ENCODE assay signal across 1 cellular context in the genomic region with DNA sequence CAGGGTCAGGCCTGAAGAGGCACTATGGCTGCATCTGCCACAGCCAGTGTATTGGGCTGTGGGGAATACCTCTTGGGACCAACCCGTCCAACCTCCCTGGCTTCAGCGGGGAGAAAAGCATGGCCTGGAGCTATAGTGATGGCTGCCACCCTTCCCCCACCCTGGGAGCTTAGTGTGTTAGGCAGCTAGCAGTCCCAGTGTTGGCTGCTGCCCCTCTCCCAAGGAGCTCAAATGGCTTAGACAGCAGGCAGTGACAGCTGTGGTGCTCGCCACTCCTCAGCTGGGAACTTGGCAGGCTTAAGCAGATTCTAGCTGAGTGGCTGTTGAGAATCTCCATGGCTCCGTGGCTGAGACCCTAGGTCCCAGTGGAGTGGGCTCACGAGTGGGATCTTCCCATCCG.
TF ChIP-seq lines count a peak whose summit lies in the region.

No MANE protein-coding gene starts in this region.

TF ChIP-seq in H1, 55 proteins besides CTCF, POLR2A, EP300 and RAD21:
- TF ChIP-seq NANOG (IDR thresholded peaks at IDR 0.05; ENCODE audit: insufficient read depth, low read depth, low read length, poor library complexity, severe bottlenecking): no peak
- TF ChIP-seq TCF12 (IDR thresholded peaks at IDR 0.05; ENCODE audit: low read depth, low read length): no peak
- no peak for TF ChIP-seq EGR1 (IDR thresholded peaks at IDR 0.05; ENCODE audit: borderline replicate concordance, low read depth, low read length)
- TF ChIP-seq YY1 (IDR thresholded peaks at IDR 0.05; ENCODE audit: low read depth, low read length): no peak
- no peak for TF ChIP-seq RFX5 (IDR thresholded peaks at IDR 0.05; ENCODE audit: borderline replicate concordance, low read depth, low read length)
- no peak for TF ChIP-seq JUN (IDR thresholded peaks at IDR 0.05; ENCODE audit: low read depth, low read length)
- TF ChIP-seq SRF (IDR thresholded peaks at IDR 0.05; ENCODE audit: low read depth, low read length): no peak
- no peak for TF ChIP-seq SIN3A (conservative IDR thresholded peaks at IDR 0.05 in 1 of 2, IDR thresholded peaks at IDR 0.05 in 1 of 2; ENCODE audit: low read depth in 1 of 2, low read length in 2 of 2)
- no peak for TF ChIP-seq RXRA (IDR thresholded peaks at IDR 0.05; ENCODE audit: insufficient read depth, low read depth, low read length)
- TF ChIP-seq TAF1 (IDR thresholded peaks at IDR 0.05; ENCODE audit: low read depth, low read length): no peak
- TF ChIP-seq CHD2 (IDR thresholded peaks at IDR 0.05; ENCODE audit: low read length): no peak
- TF ChIP-seq GTF2F1 (IDR thresholded peaks at IDR 0.05; ENCODE audit: borderline replicate concordance, low read depth, low read length): no peak
- TF ChIP-seq PHF8 (conservative IDR thresholded peaks at IDR 0.05; ENCODE audit: low read depth, low read length): no peak
- TF ChIP-seq, protein P1, sequence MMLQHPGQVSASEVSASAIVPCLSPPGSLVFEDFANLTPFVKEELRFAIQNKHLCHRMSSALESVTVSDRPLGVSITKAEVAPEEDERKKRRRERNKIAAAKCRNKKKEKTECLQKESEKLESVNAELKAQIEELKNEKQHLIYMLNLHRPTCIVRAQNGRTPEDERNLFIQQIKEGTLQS (IDR thresholded peaks at IDR 0.05; ENCODE audit: insufficient read depth, low read depth, low read length): no peak
- TF ChIP-seq CHD1 (IDR thresholded peaks at IDR 0.05; ENCODE audit: low read depth, low read length): no peak
- TF ChIP-seq, protein P2, sequence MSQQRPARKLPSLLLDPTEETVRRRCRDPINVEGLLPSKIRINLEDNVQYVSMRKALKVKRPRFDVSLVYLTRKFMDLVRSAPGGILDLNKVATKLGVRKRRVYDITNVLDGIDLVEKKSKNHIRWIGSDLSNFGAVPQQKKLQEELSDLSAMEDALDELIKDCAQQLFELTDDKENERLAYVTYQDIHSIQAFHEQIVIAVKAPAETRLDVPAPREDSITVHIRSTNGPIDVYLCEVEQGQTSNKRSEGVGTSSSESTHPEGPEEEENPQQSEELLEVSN (IDR thresholded peaks at IDR 0.05): no peak
- no peak for TF ChIP-seq FOSL1 (IDR thresholded peaks at IDR 0.05; ENCODE audit: insufficient read depth, low read depth, low read length)
- TF ChIP-seq HDAC6 (IDR thresholded peaks at IDR 0.05; ENCODE audit: low read depth, low read length): no peak
- no peak for TF ChIP-seq MAFK (IDR thresholded peaks at IDR 0.05; ENCODE audit: low read depth, low read length)
